ENCODE assay signal across 8 cellular contexts in genomic region chr6:27549241-27549598, GRCh38.
A peak's percentile ranks its signal among the peaks of the same experiment; 100 is the strongest.
DNase-seq lines count a peak whose midpoint lies in the region; ATAC-seq, FAIRE-seq and TF ChIP-seq lines count a peak whose summit lies in the region.
"Not testable (repeated sequence)": the region's sequence is repeated elsewhere in the genome, so short reads cannot be mapped to it uniquely, and the experiment has no call there.

No MANE protein-coding gene starts in this region.

- FAIRE-seq in K562 (lab: Jason Lieb, UNC); keratinocyte (lab: Jason Lieb, UNC): not testable (repeated sequence)

- ATAC-seq in K562, result not testable (repeated sequence)

- H3K79me1 ChIP-seq in trophoblast cell (ENCODE audit: low read length), result not testable (repeated sequence)

- 0 out of 2 replicates have a peak overlapping the region, but pooled peaks have one; percentile 66 for H3K9ac ChIP-seq in OCI-LY3 (ENCODE audit: low read length)
- peak overlapping the region; percentile 33 to 79; a peak in 2 of 4 replicates for H3K9ac ChIP-seq in K562 (ENCODE audit: insufficient read depth in 1 of 2, low read depth in 2 of 2, low read length in 2 of 2)
- not testable (repeated sequence) for H3K9ac ChIP-seq in keratinocyte (ENCODE audit: control insufficient read depth, extremely low read depth, insufficient read depth, low read length); trophoblast cell (ENCODE audit: low read length)

- TF ChIP-seq RAD21 in K562 (CRISPR knock-in tag; conservative IDR thresholded peaks at IDR 0.05 in 1 of 2, IDR thresholded peaks at IDR 0.05 in 1 of 2), result not testable (repeated sequence)

- H4K20me1 ChIP-seq in DOHH2 (ENCODE audit: control insufficient read depth, insufficient read depth, low read depth, low read length); OCI-LY3 (ENCODE audit: insufficient read depth, low read length); K562 (replicated peaks; ENCODE audit: control insufficient read depth, insufficient read depth, low read length); keratinocyte (ENCODE audit: control insufficient read depth, extremely low read depth, insufficient read depth, low read length): not testable (repeated sequence)

- not testable (repeated sequence) for H3K4me3 ChIP-seq in DOHH2 (ENCODE audit: low read length); keratinocyte (ENCODE audit: control insufficient read depth in 2 of 3, extremely low read depth in 1 of 3, insufficient read depth in 2 of 3, low read depth in 1 of 3, low read length in 3 of 3); trophoblast cell (ENCODE audit: low read depth, low read length)
- peak overlapping the region; percentile 96 for H3K4me3 ChIP-seq in OCI-LY3 (ENCODE audit: low read length)
- H3K4me3 ChIP-seq in K562, result peak overlapping the region; percentile 53

- not testable (repeated sequence) for H3F3A ChIP-seq in DOHH2 (ENCODE audit: control insufficient read depth, insufficient read depth)

- H3K23ac ChIP-seq in trophoblast cell (ENCODE audit: low read length), result not testable (repeated sequence)

- 24% methylated on average over 14 of the region's 14 CpGs for WGBS in K562 (ENCODE audit: insufficient coverage, low coverage, missing lambda C conversion rate)
- WGBS in trophoblast cell (ENCODE audit: extremely low coverage, insufficient coverage, insufficient read length), result no CpG with 5 or more reads among the region's 14 CpGs

- TF ChIP-seq POLR2A in K562 (conservative IDR thresholded peaks at IDR 0.05), result not testable (repeated sequence)

- not testable (repeated sequence) for TF ChIP-seq EP300 in K562 (IDR thresholded peaks at IDR 0.05; ENCODE audit: low read length)

- H3K18ac ChIP-seq in trophoblast cell (ENCODE audit: low read length), result not testable (repeated sequence)

- H3K4me1 ChIP-seq in DOHH2 (ENCODE audit: control insufficient read depth, low read length) (peaks cover 22% of the 10 kb centered on the region), K562 (replicated peaks in 1 of 2; ENCODE audit: control insufficient read depth in 2 of 2, insufficient read depth in 2 of 2, low read length in 2 of 2) (peaks cover 4 to 21% of the 10 kb centered on the region in 2 experiments; a peak in 3 of 5 replicates)
- H3K4me1 ChIP-seq in OCI-LY3 (ENCODE audit: low read length); keratinocyte (ENCODE audit: control insufficient read depth, extremely low read depth, insufficient read depth, low read length); trophoblast cell (ENCODE audit: control insufficient read depth in 1 of 2, insufficient read depth in 2 of 2, low read length in 2 of 2): not testable (repeated sequence)

- H2BK5ac ChIP-seq in trophoblast cell (ENCODE audit: low read depth, low read length, poor library complexity), result not testable (repeated sequence)

- not testable (repeated sequence) for H3K14ac ChIP-seq in trophoblast cell (ENCODE audit: low read length)

- H4K91ac ChIP-seq in trophoblast cell (ENCODE audit: low read depth, low read length), result not testable (repeated sequence)

- intact Hi-C loops in K562 (cut with micrococcal nuclease), result loop anchor here (5.0 kb wide), 3 partner anchors 123 to 252 kb away; no protein-coding TSS in a partner anchor

- H2AK5ac ChIP-seq in trophoblast cell (ENCODE audit: low read length), result not testable (repeated sequence)

- not testable (repeated sequence) for H3K36me3 ChIP-seq in DOHH2 (ENCODE audit: control insufficient read depth, low read length); OCI-LY3 (replicated peaks; ENCODE audit: low read depth, low read length); K562 (ENCODE audit: control insufficient read depth, insufficient read depth, low read length); keratinocyte (ENCODE audit: control insufficient read depth in 2 of 2, extremely low read depth in 1 of 2, insufficient read depth in 2 of 2, low read length in 2 of 2); trophoblast cell (ENCODE audit: control insufficient read depth in 1 of 2, insufficient read depth in 2 of 2, low read length in 2 of 2)

- TF ChIP-seq CTCF in 22Rv1 (IDR thresholded peaks at IDR 0.05); DOHH2 (IDR thresholded peaks at IDR 0.05; ENCODE audit: low read depth, low read length, poor library complexity, severe bottlenecking); OCI-LY3 (IDR thresholded peaks at IDR 0.05; ENCODE audit: low read depth, low read length); K562 (IDR thresholded peaks at IDR 0.05 in 2 of 3, conservative IDR thresholded peaks at IDR 0.05 in 1 of 3; ENCODE audit: insufficient read depth in 2 of 3, low read depth in 1 of 3, low read length in 3 of 3); keratinocyte (optimal IDR thresholded peaks at IDR 0.05 in 1 of 3, IDR thresholded peaks at IDR 0.05 in 1 of 3, conservative IDR thresholded peaks at IDR 0.05 in 1 of 3; ENCODE audit: extremely low read depth in 1 of 3, insufficient read depth in 2 of 3, low read length in 3 of 3): not testable (repeated sequence)

- in situ Hi-C loops in K562 (cut with MboI), result not testable (repeated sequence)

- peak overlapping the region; percentile 43; the same call in 1 of the 2 replicates for H3K27ac ChIP-seq in 22Rv1
- not testable (repeated sequence) for H3K27ac ChIP-seq in DOHH2 (ENCODE audit: low read depth, low read length); OCI-LY3 (ENCODE audit: low read length); keratinocyte (ENCODE audit: control insufficient read depth, insufficient read depth, low read length); trophoblast cell (ENCODE audit: low read depth, low read length)
- peak overlapping the region; percentile 80; the same call in 2 of the 3 replicates for H3K27ac ChIP-seq in K562 (ENCODE audit: extremely low read depth, low read depth, low read length)

- BruUV-seq in K562 (replicated peaks; lab: Mats Ljungman, UMichigan), result not testable (repeated sequence)

- H3K79me2 ChIP-seq in DOHH2 (ENCODE audit: control insufficient read depth, low read length); OCI-LY3 (ENCODE audit: low read length); K562 (ENCODE audit: control insufficient read depth, insufficient read depth, low read length); keratinocyte (ENCODE audit: control insufficient read depth, insufficient read depth, low read length); trophoblast cell (ENCODE audit: control insufficient read depth, insufficient read depth, low read length, poor library complexity): not testable (repeated sequence)

- H3K9me3 ChIP-seq in DOHH2 (ENCODE audit: control insufficient read depth, insufficient read depth, low read length); OCI-LY3 (ENCODE audit: insufficient read depth, low read length); K562 (replicated peaks; ENCODE audit: control insufficient read depth, insufficient read depth, low read depth, low read length); keratinocyte (ENCODE audit: control insufficient read depth, low read depth, low read length); trophoblast cell (ENCODE audit: insufficient read depth, low read depth, low read length): not testable (repeated sequence)

- H4K12ac ChIP-seq in trophoblast cell (ENCODE audit: low read depth, low read length), result not testable (repeated sequence)

- peaks cover 42% of the 10 kb centered on the region for H3K27me3 ChIP-seq in DOHH2 (ENCODE audit: control insufficient read depth, low read length)
- H3K27me3 ChIP-seq in OCI-LY3 (ENCODE audit: low read depth, low read length); K562 (ENCODE audit: control insufficient read depth in 2 of 2, insufficient read depth in 2 of 2, low read length in 2 of 2); keratinocyte (ENCODE audit: control insufficient read depth, extremely low read depth, insufficient read depth, low read length); trophoblast cell (ENCODE audit: insufficient read depth, low read length): not testable (repeated sequence)

- not testable (repeated sequence) for H3K9me1 ChIP-seq in K562 (ENCODE audit: control insufficient read depth, insufficient read depth, low read length); keratinocyte (ENCODE audit: control insufficient read depth, extremely low read depth, insufficient read depth, low read length)

- H2BK12ac ChIP-seq in trophoblast cell (ENCODE audit: low read length), result not testable (repeated sequence)

- not testable (repeated sequence) for H2BK120ac ChIP-seq in trophoblast cell (ENCODE audit: insufficient read depth, low read length, poor library complexity)

- not testable (repeated sequence) for H3K9me2 ChIP-seq in DOHH2 (replicated peaks; ENCODE audit: control insufficient read depth, low read length)

- H2AFZ ChIP-seq in OCI-LY3 (ENCODE audit: low read depth, low read length) (0 out of 2 replicates have a peak overlapping the region, but pooled peaks have one; percentile 82), K562 (ENCODE audit: low read depth, low read length) (peak overlapping the region; percentile 92)
- H2AFZ ChIP-seq in keratinocyte (ENCODE audit: control insufficient read depth, low read length); trophoblast cell (ENCODE audit: insufficient read depth, low read length, poor library complexity): not testable (repeated sequence)

- POLR2A ChIA-PET in HEK293T (lab: Yijun Ruan, JAX) (interaction anchor here (1.0 to 2.6 kb wide), 2 partner anchors 53 to 145 kb away, joined by 3 to 9 read pairs; no protein-coding TSS in a partner anchor), K562 (lab: Yijun Ruan, JAX) (interaction anchor here (0.8 to 1.2 kb wide), 6 partner anchors 11 to 346 kb away, joined by 3 to 4 read pairs (median 3); no protein-coding TSS in a partner anchor)

- dilution Hi-C loops in keratinocyte (cut with MboI; ENCODE audit: extremely low pct_ligation_motif_present, low sequenced_read_pairs), result not testable (repeated sequence)

- peak overlapping the region; percentile 77 for H4K8ac ChIP-seq in trophoblast cell (ENCODE audit: low read depth, low read length)

- DNase-seq in HEK293T (ENCODE audit: extremely low spot score); K562 (ENCODE audit: extremely low read depth in 1 of 4, low spot score in 3 of 4); keratinocyte (ENCODE audit: low read depth, low spot score); trophoblast cell: not testable (repeated sequence)
- peak; percentile 13 for DNase-seq in SHP77 treated with DMSO at 0.1 percent for 48 hours (lab: John Stamatoyannopoulos, UW)

- not testable (repeated sequence) for H3K4ac ChIP-seq in trophoblast cell (ENCODE audit: low read depth, low read length)

- CTCF ChIA-PET in HEK293T (lab: Yijun Ruan, JAX), result not testable (repeated sequence)
- CTCF ChIA-PET in K562 (lab: Yijun Ruan, JAX; ENCODE audit: low intra/inter-chr PET ratio), result interaction anchor here (0.6 kb wide), 1 partner anchor 135 kb away, joined by 3 read pairs; no protein-coding TSS in a partner anchor

- H3K4me2 ChIP-seq in DOHH2 (ENCODE audit: low read length) (peak overlapping the region; percentile 66), OCI-LY3 (ENCODE audit: low read length) (peak overlapping the region; percentile 78), K562 (ENCODE audit: insufficient read depth, low read length) (peak overlapping the region; percentile 91), keratinocyte (ENCODE audit: control insufficient read depth, extremely low read depth, insufficient read depth, low read depth, low read length) (peak overlapping the region; percentile 81)
- not testable (repeated sequence) for H3K4me2 ChIP-seq in trophoblast cell (ENCODE audit: low read length)
